12 cellular contexts compared by ENCODE assay signal in genomic region chr22:20998411-20999336, GRCh38. TPM values are rescaled to one million over a fixed set of nuclear protein-coding genes. Genes with fewer than 3 reads are reported as not detected.
DNase-seq lines count a peak whose midpoint lies in the region; ATAC-seq, FAIRE-seq and TF ChIP-seq lines count a peak whose summit lies in the region.
"Had no signal": no experiment of that assay in that cellular context is flagged by ENCODE, and none has a peak within 500 bp of the region (broad histone marks: within the 10 kb centered on the region; RNA-seq: fewer than 3 reads in every experiment).

No MANE protein-coding gene starts in this region.

- H3K27ac ChIP-seq in CD4-positive, alpha-beta T cell (ENCODE audit: low read depth, low read length), result no peak overlapping the region
- no peak overlapping the region for H3K27ac ChIP-seq in foreskin keratinocyte
- H3K27ac ChIP-seq in substantia nigra (ENCODE audit: low read depth, low read length, poor library complexity, severe bottlenecking), result no peak overlapping the region
- H3K27ac ChIP-seq: cardiac muscle cell, sigmoid colon had no signal

- no peak for TF ChIP-seq CTCF in CD4-positive, alpha-beta T cell (IDR thresholded peaks at IDR 0.05)
- peak; percentile 1 for TF ChIP-seq CTCF in foreskin keratinocyte (conservative IDR thresholded peaks at IDR 0.05)

- H3K9me3 ChIP-seq in CD4-positive, alpha-beta T cell (ENCODE audit: control insufficient read depth, low read length), result no peaks in the 10 kb centered on the region
- H3K9me3 ChIP-seq in T-helper 17 cell (ENCODE audit: control insufficient read depth, low read length, poor library complexity, severe bottlenecking), result no peaks in the 10 kb centered on the region
- H3K9me3 ChIP-seq: sigmoid colon had no signal

- intact Hi-C loops in CD4-positive, alpha-beta T cell (cut with DNase I, micrococcal nuclease), result no loop called here

- peak overlapping the region; percentile 70 for H3K4me3 Mint-ChIP-seq in CD4-positive, alpha-beta T cell
- peak overlapping the region; percentile 71 for H3K4me3 Mint-ChIP-seq in T-helper 17 cell

- no peaks in the 10 kb centered on the region for H3K27me3 ChIP-seq in CD4-positive, alpha-beta T cell (ENCODE audit: control insufficient read depth, insufficient read depth, low read length)
- no peaks in the 10 kb centered on the region for H3K27me3 ChIP-seq in foreskin keratinocyte
- H3K27me3 ChIP-seq: cardiac muscle cell, sigmoid colon had no signal

- no peaks in the 10 kb centered on the region for H3K27me3 Mint-ChIP-seq in CD4-positive, alpha-beta T cell
- H3K27me3 Mint-ChIP-seq in T-helper 17 cell, result no peaks in the 10 kb centered on the region

- H3K9me3 Mint-ChIP-seq in CD4-positive, alpha-beta T cell, result no peaks in the 10 kb centered on the region

- ATAC-seq in CD4-positive, alpha-beta T cell (ENCODE audit: poor library complexity), result no peak
- ATAC-seq in T-helper 17 cell (no peak), foreskin keratinocyte (no peak)

- CTCF ChIA-PET in CD4-positive, alpha-beta T cell (lab: Charles Lee), result no interaction called here

- TF ChIP-seq POLR2A in GM12891 (IDR thresholded peaks at IDR 0.05; ENCODE audit: low read depth, low read length), result peak; percentile 26; the same call in 1 of the 2 replicates

- FAIRE-seq in GM12891 (lab: Jason Lieb, UNC) (peak; percentile 61), GM19239 (lab: Jason Lieb, UNC) (no peak)

- peak overlapping the region; percentile 63 for H3K27ac Mint-ChIP-seq in CD4-positive, alpha-beta T cell
- H3K27ac Mint-ChIP-seq in T-helper 17 cell, result peak overlapping the region; percentile 81

- no peak for DNase-seq in CD4-positive, alpha-beta T cell
- DNase-seq in GM12891 (ENCODE audit: insufficient read length, low spot score) (no peak), T-helper 17 cell (no peak), foreskin keratinocyte (no peak), HT-29 (ENCODE audit: low spot score) (no peak), GM19239 (ENCODE audit: insufficient read length, low spot score) (no peak), substantia nigra (lab: John Stamatoyannopoulos, UW) (no peak)
- DNase-seq: KG1, NCI-H2029 treated with DMSO at 0.1 percent for 48 hours, sigmoid colon had no signal

- H3K4me1 ChIP-seq in foreskin keratinocyte, result no peaks in the 10 kb centered on the region

- H3K36me3 Mint-ChIP-seq in CD4-positive, alpha-beta T cell (ENCODE audit: low read depth), result peaks cover 43% of the 10 kb centered on the region
- H3K36me3 Mint-ChIP-seq in T-helper 17 cell (ENCODE audit: low read depth), result no peaks in the 10 kb centered on the region

- peaks cover 42% of the 10 kb centered on the region for H3K4me1 Mint-ChIP-seq in CD4-positive, alpha-beta T cell (ENCODE audit: low read depth)
- H3K4me1 Mint-ChIP-seq in T-helper 17 cell, result peaks cover 24% of the 10 kb centered on the region

- POLR2A ChIA-PET in CD4-positive, alpha-beta T cell (lab: Charles Lee), result interaction anchor here (3.6 kb wide), 1 partner anchor 17 kb away, joined by 25 read pairs; the partner anchor contains the start of gene LZTR1

TF ChIP-seq in GM12891, 5 proteins besides CTCF, POLR2A, EP300 and RAD21:
- TF ChIP-seq POLR2AphosphoS5 (IDR thresholded peaks at IDR 0.05; ENCODE audit: low read depth, low read length) (no peak; the same call in 1 of the 2 replicates), PAX5 (IDR thresholded peaks at IDR 0.05; ENCODE audit: insufficient read depth, low read length, severe bottlenecking) (no peak), SPI1 (IDR thresholded peaks at IDR 0.05; ENCODE audit: low read depth, low read length) (no peak), TAF1 (IDR thresholded peaks at IDR 0.05; ENCODE audit: low read depth, low read length) (no peak), POU2F2 (IDR thresholded peaks at IDR 0.05; ENCODE audit: low read depth, low read length) (no peak)

RNA-seq across cellular contexts. Expression of gene THAP7, which starts 3.2 kb away (rescaled TPM):
- 10 to 100 TPM; 82.7 to 84.0 TPM for total RNA-seq in CD4-positive, alpha-beta T cell
- polyA plus RNA-seq in GM12891 (2012; ENCODE audit: low read depth, missing spikeins), result 18.9 TPM
- 10 to 100 TPM; 41.5 to 55.6 TPM for total RNA-seq in T-helper 17 cell
- 24.2 and 25.0 TPM in 2 replicates for total RNA-seq in foreskin keratinocyte
- 34.4 and 36.5 TPM in 2 replicates for polyA plus RNA-seq in foreskin keratinocyte
- total RNA-seq in HT-29 (2014; rRNA removed; shearing (Covaris generic)), result 60.1 and 75.4 TPM in 2 replicates

RNA-seq across cellular contexts. Expression of gene P2RX6, which starts 16.3 kb away (rescaled TPM):
- under 1 TPM; 0.14 to 0.69 TPM for total RNA-seq in CD4-positive, alpha-beta T cell
- polyA plus RNA-seq in GM12891 (2012; ENCODE audit: low read depth, missing spikeins), result 0.15 TPM
- 1 to 10 TPM in 1 of 2 donors, under 1 TPM in 1; 0.39 to 1.0 TPM for total RNA-seq in T-helper 17 cell
- 0.21 and 0.24 TPM in 2 replicates for total RNA-seq in foreskin keratinocyte
- polyA plus RNA-seq in foreskin keratinocyte, result 0.21 and 0.38 TPM in 2 replicates
- 1.0 and 1.5 TPM in 2 replicates for total RNA-seq in HT-29 (2014; rRNA removed; shearing (Covaris generic))
- total RNA-seq: epithelial cell of proximal tubule had no signal

RNA-seq across cellular contexts. Expression of gene LZTR1, which starts 16.6 kb away (rescaled TPM):
- 10 to 100 TPM; 48.4 to 51.3 TPM for total RNA-seq in CD4-positive, alpha-beta T cell
- 18.2 TPM for polyA plus RNA-seq in GM12891 (2012; ENCODE audit: low read depth, missing spikeins)
- total RNA-seq in T-helper 17 cell (10 to 100 TPM; 49.4 to 59.3 TPM), foreskin keratinocyte (37.8 and 39.9 TPM in 2 replicates)
- polyA plus RNA-seq in foreskin keratinocyte, result 25.2 and 26.2 TPM in 2 replicates
- total RNA-seq in HT-29 (2014; rRNA removed; shearing (Covaris generic)), result 27.5 and 35.1 TPM in 2 replicates

RNA-seq across cellular contexts. Expression of gene AIFM3, which starts 31.6 kb away (rescaled TPM):
- total RNA-seq in CD4-positive, alpha-beta T cell, result under 1 TPM; 0.34 to 0.41 TPM
- polyA plus RNA-seq in GM12891 (2012; ENCODE audit: low read depth, missing spikeins), result 0.98 TPM
- 1 to 10 TPM in 1 of 2 donors, under 1 TPM in 1; 0.34 to 1.2 TPM for total RNA-seq in T-helper 17 cell
- total RNA-seq in foreskin keratinocyte, result 0.78 and 1.5 TPM in 2 replicates
- 0.74 and 1.7 TPM in 2 replicates for polyA plus RNA-seq in foreskin keratinocyte
- total RNA-seq in HT-29 (2014; rRNA removed; shearing (Covaris generic)), result 30.9 and 41.7 TPM in 2 replicates

RNA-seq across cellular contexts. Expression of gene SLC7A4, which starts 33.7 kb away (rescaled TPM):
- total RNA-seq in CD4-positive, alpha-beta T cell, result not detected
- 0.05 TPM for polyA plus RNA-seq in GM12891 (2012; ENCODE audit: low read depth, missing spikeins)
- total RNA-seq in T-helper 17 cell (under 1 TPM; 0.13 to 0.15 TPM), foreskin keratinocyte (0.07 and 0.11 TPM in 2 replicates)
- 0.03 and 0.08 TPM in 2 replicates for polyA plus RNA-seq in foreskin keratinocyte
- total RNA-seq in HT-29 (2014; rRNA removed; shearing (Covaris generic)), result not detected in 2 replicates
